1 cellular context compared by ENCODE assay signal in the genomic region with DNA sequence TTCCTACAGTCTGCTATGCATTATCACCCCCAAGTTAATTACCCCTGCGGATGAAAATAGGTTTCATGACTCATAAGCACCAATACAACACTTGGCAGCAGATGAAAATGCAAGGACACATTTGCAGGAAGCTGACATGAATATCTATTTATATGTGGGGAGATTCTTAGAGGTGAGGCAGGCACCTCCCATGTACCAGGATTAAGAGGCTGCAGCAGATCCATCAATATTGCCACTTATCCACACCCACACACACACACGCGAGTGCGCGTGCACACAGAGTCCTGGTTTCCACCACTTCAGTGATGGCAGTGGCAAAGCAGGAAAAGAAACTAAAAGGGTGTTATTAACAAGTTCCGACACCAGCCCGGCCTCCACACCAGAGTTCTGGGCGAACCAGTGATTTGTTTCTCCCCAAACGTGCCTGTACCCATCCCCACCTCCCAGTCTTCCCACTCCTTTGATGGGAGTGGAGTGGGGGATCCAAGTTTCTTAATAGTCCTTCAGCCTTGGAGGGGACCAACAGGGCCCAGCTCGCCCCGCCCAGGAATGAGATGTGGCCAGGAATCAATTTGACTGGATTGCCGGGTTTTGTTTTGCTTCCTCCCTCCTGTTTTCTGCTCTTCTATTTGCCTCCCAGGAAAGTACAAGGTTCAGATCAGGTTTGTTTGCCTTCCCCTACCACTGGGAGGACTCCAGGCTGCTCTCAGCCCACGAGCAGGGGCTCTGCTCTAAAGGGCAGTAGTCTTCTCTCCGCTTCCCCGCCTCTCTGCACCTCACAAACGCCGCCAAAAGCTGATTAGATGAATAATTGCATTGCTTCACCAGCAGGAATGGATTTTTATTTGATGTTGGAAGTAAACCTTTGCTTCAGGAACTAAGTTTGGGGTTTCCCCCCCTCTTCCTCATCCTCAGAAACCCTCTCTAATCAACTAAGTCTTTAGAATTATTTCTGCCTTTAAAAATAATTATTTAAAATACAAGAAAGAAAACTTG.
TF ChIP-seq lines count a peak whose summit lies in the region.

No MANE protein-coding gene starts in this region.

TF ChIP-seq in HepG2, 621 proteins besides CTCF, POLR2A, EP300 and RAD21 (continued from another document and continues in another):
- TF ChIP-seq, protein P1, sequence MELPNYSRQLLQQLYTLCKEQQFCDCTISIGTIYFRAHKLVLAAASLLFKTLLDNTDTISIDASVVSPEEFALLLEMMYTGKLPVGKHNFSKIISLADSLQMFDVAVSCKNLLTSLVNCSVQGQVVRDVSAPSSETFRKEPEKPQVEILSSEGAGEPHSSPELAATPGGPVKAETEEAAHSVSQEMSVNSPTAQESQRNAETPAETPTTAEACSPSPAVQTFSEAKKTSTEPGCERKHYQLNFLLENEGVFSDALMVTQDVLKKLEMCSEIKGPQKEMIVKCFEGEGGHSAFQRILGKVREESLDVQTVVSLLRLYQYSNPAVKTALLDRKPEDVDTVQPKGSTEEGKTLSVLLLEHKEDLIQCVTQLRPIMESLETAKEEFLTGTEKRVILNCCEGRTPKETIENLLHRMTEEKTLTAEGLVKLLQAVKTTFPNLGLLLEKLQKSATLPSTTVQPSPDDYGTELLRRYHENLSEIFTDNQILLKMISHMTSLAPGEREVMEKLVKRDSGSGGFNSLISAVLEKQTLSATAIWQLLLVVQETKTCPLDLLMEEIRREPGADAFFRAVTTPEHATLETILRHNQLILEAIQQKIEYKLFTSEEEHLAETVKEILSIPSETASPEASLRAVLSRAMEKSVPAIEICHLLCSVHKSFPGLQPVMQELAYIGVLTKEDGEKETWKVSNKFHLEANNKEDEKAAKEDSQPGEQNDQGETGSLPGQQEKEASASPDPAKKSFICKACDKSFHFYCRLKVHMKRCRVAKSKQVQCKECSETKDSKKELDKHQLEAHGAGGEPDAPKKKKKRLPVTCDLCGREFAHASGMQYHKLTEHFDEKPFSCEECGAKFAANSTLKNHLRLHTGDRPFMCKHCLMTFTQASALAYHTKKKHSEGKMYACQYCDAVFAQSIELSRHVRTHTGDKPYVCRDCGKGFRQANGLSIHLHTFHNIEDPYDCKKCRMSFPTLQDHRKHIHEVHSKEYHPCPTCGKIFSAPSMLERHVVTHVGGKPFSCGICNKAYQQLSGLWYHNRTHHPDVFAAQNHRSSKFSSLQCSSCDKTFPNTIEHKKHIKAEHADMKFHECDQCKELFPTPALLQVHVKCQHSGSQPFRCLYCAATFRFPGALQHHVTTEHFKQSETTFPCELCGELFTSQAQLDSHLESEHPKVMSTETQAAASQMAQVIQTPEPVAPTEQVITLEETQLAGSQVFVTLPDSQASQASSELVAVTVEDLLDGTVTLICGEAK (IDR thresholded peaks at IDR 0.05), result no peak
- TF ChIP-seq, protein P1 (CRISPR knock-in tag; IDR thresholded peaks at IDR 0.05), result peak; percentile 35; the same call in 1 of the 2 replicates
- TF ChIP-seq, protein P2, sequence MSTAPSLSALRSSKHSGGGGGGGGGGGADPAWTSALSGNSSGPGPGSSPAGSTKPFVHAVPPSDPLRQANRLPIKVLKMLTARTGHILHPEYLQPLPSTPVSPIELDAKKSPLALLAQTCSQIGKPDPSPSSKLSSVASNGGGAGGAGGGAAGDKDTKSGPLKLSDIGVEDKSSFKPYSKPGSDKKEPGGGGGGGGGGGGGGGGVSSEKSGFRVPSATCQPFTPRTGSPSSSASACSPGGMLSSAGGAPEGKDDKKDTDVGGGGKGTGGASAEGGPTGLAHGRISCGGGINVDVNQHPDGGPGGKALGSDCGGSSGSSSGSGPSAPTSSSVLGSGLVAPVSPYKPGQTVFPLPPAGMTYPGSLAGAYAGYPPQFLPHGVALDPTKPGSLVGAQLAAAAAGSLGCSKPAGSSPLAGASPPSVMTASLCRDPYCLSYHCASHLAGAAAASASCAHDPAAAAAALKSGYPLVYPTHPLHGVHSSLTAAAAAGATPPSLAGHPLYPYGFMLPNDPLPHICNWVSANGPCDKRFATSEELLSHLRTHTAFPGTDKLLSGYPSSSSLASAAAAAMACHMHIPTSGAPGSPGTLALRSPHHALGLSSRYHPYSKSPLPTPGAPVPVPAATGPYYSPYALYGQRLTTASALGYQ (CRISPR knock-in tag; IDR thresholded peaks at IDR 0.05), result 0 out of 2 replicates have a peak, but pooled peaks have one; percentile 52
- TF ChIP-seq RBM39 (IDR thresholded peaks at IDR 0.05; ENCODE audit: low read depth, low read length, poor library complexity, severe bottlenecking), result no peak
- TF ChIP-seq HOXA5 (CRISPR knock-in tag; IDR thresholded peaks at IDR 0.05), result peak; percentile 31; the same call in 1 of the 2 replicates
- peak; percentile 61 for TF ChIP-seq STAG1 (CRISPR knock-in tag; IDR thresholded peaks at IDR 0.05)
- no peak for TF ChIP-seq NFE2L1 (CRISPR knock-in tag; IDR thresholded peaks at IDR 0.05; ENCODE audit: borderline replicate concordance)
- no peak for TF ChIP-seq ZBTB38 (CRISPR knock-in tag; IDR thresholded peaks at IDR 0.05)
- 0 out of 2 replicates have a peak, but pooled peaks have one; percentile 18 for TF ChIP-seq FOXC1 (CRISPR knock-in tag; IDR thresholded peaks at IDR 0.05; ENCODE audit: borderline replicate concordance)
- TF ChIP-seq, protein P3, sequence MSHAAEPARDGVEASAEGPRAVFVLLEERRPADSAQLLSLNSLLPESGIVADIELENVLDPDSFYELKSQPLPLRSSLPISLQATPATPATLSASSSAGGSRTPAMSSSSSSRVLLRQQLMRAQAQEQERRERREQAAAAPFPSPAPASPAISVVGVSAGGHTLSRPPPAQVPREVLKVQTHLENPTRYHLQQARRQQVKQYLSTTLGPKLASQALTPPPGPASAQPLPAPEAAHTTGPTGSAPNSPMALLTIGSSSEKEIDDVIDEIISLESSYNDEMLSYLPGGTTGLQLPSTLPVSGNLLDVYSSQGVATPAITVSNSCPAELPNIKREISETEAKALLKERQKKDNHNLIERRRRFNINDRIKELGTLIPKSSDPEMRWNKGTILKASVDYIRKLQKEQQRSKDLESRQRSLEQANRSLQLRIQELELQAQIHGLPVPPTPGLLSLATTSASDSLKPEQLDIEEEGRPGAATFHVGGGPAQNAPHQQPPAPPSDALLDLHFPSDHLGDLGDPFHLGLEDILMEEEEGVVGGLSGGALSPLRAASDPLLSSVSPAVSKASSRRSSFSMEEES (CRISPR knock-in tag; IDR thresholded peaks at IDR 0.05), result no peak; the same call in 1 of the 2 replicates
- TF ChIP-seq DPF2 (CRISPR knock-in tag; IDR thresholded peaks at IDR 0.05; ENCODE audit: borderline replicate concordance, low read depth), result peak; percentile 50; the same call in 1 of the 2 replicates
- TF ChIP-seq FOXO1 (CRISPR knock-in tag; IDR thresholded peaks at IDR 0.05), result peak; percentile 93
- TF ChIP-seq ZNF749 (CRISPR knock-in tag; IDR thresholded peaks at IDR 0.05; ENCODE audit: borderline replicate concordance), result no peak
- peak; percentile 46; the same call in 1 of the 2 replicates for TF ChIP-seq MEIS1 (CRISPR knock-in tag; IDR thresholded peaks at IDR 0.05; ENCODE audit: borderline replicate concordance)
- TF ChIP-seq, protein P4, sequence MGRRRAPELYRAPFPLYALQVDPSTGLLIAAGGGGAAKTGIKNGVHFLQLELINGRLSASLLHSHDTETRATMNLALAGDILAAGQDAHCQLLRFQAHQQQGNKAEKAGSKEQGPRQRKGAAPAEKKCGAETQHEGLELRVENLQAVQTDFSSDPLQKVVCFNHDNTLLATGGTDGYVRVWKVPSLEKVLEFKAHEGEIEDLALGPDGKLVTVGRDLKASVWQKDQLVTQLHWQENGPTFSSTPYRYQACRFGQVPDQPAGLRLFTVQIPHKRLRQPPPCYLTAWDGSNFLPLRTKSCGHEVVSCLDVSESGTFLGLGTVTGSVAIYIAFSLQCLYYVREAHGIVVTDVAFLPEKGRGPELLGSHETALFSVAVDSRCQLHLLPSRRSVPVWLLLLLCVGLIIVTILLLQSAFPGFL (CRISPR knock-in tag; IDR thresholded peaks at IDR 0.05), result no peak
- no peak for TF ChIP-seq JUN (CRISPR knock-in tag; IDR thresholded peaks at IDR 0.05)
- TF ChIP-seq ZNF34 (CRISPR knock-in tag; IDR thresholded peaks at IDR 0.05; ENCODE audit: borderline replicate concordance), result no peak
- TF ChIP-seq EHMT2 (IDR thresholded peaks at IDR 0.05; ENCODE audit: borderline replicate concordance, low read depth, low read length), result no peak
- peak; percentile 67; the same call in 1 of the 2 replicates for TF ChIP-seq ZNF792 (CRISPR knock-in tag; IDR thresholded peaks at IDR 0.05)
- TF ChIP-seq, protein P5, sequence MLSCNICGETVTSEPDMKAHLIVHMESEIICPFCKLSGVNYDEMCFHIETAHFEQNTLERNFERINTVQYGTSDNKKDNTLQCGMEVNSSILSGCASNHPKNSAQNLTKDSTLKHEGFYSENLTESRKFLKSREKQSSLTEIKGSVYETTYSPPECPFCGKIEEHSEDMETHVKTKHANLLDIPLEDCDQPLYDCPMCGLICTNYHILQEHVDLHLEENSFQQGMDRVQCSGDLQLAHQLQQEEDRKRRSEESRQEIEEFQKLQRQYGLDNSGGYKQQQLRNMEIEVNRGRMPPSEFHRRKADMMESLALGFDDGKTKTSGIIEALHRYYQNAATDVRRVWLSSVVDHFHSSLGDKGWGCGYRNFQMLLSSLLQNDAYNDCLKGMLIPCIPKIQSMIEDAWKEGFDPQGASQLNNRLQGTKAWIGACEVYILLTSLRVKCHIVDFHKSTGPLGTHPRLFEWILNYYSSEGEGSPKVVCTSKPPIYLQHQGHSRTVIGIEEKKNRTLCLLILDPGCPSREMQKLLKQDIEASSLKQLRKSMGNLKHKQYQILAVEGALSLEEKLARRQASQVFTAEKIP (CRISPR knock-in tag; IDR thresholded peaks at IDR 0.05; ENCODE audit: borderline replicate concordance), result no peak
- no peak for TF ChIP-seq XBP1 (CRISPR knock-in tag; IDR thresholded peaks at IDR 0.05)
- TF ChIP-seq MATR3 (CRISPR knock-in tag; IDR thresholded peaks at IDR 0.05), result no peak
- peak; percentile 74 for TF ChIP-seq TBX2 (CRISPR knock-in tag; IDR thresholded peaks at IDR 0.05; ENCODE audit: borderline replicate concordance)
- peak; percentile 30; the same call in 1 of the 2 replicates for TF ChIP-seq TARDBP (CRISPR knock-in tag; IDR thresholded peaks at IDR 0.05)
- TF ChIP-seq, protein P6, sequence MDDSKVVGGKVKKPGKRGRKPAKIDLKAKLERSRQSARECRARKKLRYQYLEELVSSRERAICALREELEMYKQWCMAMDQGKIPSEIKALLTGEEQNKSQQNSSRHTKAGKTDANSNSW (CRISPR knock-in tag; IDR thresholded peaks at IDR 0.05; ENCODE audit: borderline replicate concordance), result no peak
- TF ChIP-seq, protein P7, sequence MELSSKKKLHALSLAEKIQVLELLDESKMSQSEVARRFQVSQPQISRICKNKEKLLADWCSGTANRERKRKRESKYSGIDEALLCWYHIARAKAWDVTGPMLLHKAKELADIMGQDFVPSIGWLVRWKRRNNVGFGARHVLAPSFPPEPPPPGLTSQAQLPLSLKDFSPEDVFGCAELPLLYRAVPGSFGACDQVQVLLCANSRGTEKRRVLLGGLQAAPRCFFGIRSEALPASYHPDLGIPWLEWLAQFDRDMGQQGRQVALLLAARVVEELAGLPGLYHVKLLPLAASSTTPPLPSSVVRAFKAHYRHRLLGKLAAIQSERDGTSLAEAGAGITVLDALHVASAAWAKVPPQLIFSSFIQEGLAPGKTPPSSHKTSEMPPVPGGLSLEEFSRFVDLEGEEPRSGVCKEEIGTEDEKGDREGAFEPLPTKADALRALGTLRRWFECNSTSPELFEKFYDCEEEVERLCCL (CRISPR knock-in tag; IDR thresholded peaks at IDR 0.05; ENCODE audit: borderline replicate concordance), result no peak
- TF ChIP-seq KDM2A (CRISPR knock-in tag; IDR thresholded peaks at IDR 0.05; ENCODE audit: borderline replicate concordance, low read depth), result peak; percentile 39; the same call in 1 of the 2 replicates
- TF ChIP-seq, protein P8, sequence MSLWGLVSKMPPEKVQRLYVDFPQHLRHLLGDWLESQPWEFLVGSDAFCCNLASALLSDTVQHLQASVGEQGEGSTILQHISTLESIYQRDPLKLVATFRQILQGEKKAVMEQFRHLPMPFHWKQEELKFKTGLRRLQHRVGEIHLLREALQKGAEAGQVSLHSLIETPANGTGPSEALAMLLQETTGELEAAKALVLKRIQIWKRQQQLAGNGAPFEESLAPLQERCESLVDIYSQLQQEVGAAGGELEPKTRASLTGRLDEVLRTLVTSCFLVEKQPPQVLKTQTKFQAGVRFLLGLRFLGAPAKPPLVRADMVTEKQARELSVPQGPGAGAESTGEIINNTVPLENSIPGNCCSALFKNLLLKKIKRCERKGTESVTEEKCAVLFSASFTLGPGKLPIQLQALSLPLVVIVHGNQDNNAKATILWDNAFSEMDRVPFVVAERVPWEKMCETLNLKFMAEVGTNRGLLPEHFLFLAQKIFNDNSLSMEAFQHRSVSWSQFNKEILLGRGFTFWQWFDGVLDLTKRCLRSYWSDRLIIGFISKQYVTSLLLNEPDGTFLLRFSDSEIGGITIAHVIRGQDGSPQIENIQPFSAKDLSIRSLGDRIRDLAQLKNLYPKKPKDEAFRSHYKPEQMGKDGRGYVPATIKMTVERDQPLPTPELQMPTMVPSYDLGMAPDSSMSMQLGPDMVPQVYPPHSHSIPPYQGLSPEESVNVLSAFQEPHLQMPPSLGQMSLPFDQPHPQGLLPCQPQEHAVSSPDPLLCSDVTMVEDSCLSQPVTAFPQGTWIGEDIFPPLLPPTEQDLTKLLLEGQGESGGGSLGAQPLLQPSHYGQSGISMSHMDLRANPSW (CRISPR knock-in tag; IDR thresholded peaks at IDR 0.05; ENCODE audit: borderline replicate concordance), result no peak
- TF ChIP-seq ZNF562 (CRISPR knock-in tag; IDR thresholded peaks at IDR 0.05; ENCODE audit: borderline replicate concordance), result no peak
